In genomic region chr12:45244561-45245348, GRCh38 we compare ENCODE assay signal across 8 cellular contexts. TPM values are rescaled to one million over a fixed set of nuclear protein-coding genes. Genes with fewer than 3 reads are reported as not detected.
DNase-seq lines count a peak whose midpoint lies in the region; ATAC-seq and TF ChIP-seq lines count a peak whose summit lies in the region.

No MANE protein-coding gene starts in this region.

- H2AFZ ChIP-seq in SK-N-SH (ENCODE audit: low read depth), result no peak overlapping the region
- H2AFZ ChIP-seq in mammary epithelial cell (ENCODE audit: low read depth, low read length), result no peak overlapping the region

- H3K27ac ChIP-seq in SK-N-SH (ENCODE audit: low read depth in 2 of 2, low read length in 1 of 2), result no peak overlapping the region
- H3K27ac ChIP-seq in mammary epithelial cell (ENCODE audit: insufficient read depth, low read depth, low read length), result no peak overlapping the region

- H4K20me1 ChIP-seq in SK-N-SH (ENCODE audit: insufficient read depth) (0 out of 2 replicates have a peak, but pooled peaks cover 4% of the 10 kb centered on the region), mammary epithelial cell (ENCODE audit: insufficient read depth, low read length) (no peaks in the 10 kb centered on the region)

- CTCF ChIA-PET in SK-N-SH (lab: Yijun Ruan, JAX), result no interaction called here
- CTCF ChIA-PET in mammary epithelial cell (lab: Charles Lee; ENCODE audit: low non-redundant PET), result no interaction called here

- 94% methylated on average over 9 of the region's 9 CpGs for WGBS in SK-N-SH (ENCODE audit: low lambda C conversion rate)
- WGBS in mammary epithelial cell (ENCODE audit: low coverage, missing lambda C conversion rate), result 97% methylated on average over 9 of the region's 9 CpGs

- H3K27me3 ChIP-seq in SK-N-SH (ENCODE audit: insufficient read depth) (no peaks in the 10 kb centered on the region), mammary epithelial cell (ENCODE audit: insufficient read depth, low read length) (no peaks in the 10 kb centered on the region)

- no peak overlapping the region for H3K4me2 ChIP-seq in SK-N-SH
- H3K4me2 ChIP-seq in mammary epithelial cell (ENCODE audit: insufficient read depth, low read depth, low read length), result no peak overlapping the region

- no peak for TF ChIP-seq RAD21 in SK-N-SH (IDR thresholded peaks at IDR 0.05; ENCODE audit: low read length)

- in situ Hi-C loops in mammary epithelial cell (cut with MboI; ENCODE audit: low sequenced_read_pairs in 2 of 2), result no loop called here

- H3K79me2 ChIP-seq in SK-N-SH (ENCODE audit: insufficient read depth), result peaks cover 91% of the 10 kb centered on the region
- H3K79me2 ChIP-seq in mammary epithelial cell (ENCODE audit: insufficient read depth, low read length), result peaks cover 89% of the 10 kb centered on the region

- no peak for TF ChIP-seq EP300 in SK-N-SH (IDR thresholded peaks at IDR 0.05; ENCODE audit: borderline replicate concordance in 1 of 2, low read depth in 1 of 2, low read length in 1 of 2)

- H3K9ac ChIP-seq in SK-N-SH (no peak overlapping the region), mammary epithelial cell (ENCODE audit: insufficient read depth, low read length) (no peak overlapping the region)

- H3K9me2 ChIP-seq in SK-N-SH, result no peaks in the 10 kb centered on the region

- H3K36me3 ChIP-seq in SK-N-SH (replicated peaks in 1 of 2; ENCODE audit: control insufficient read depth in 1 of 2, insufficient read depth in 2 of 2, low read length in 1 of 2) (peaks cover 0 to 11% of the 10 kb centered on the region in 2 experiments), mammary epithelial cell (ENCODE audit: insufficient read depth, low read length) (no peaks in the 10 kb centered on the region)

- POLR2A ChIA-PET in SK-N-SH (lab: Yijun Ruan, JAX), result no interaction called here

- TF ChIP-seq CTCF in GM20000 (IDR thresholded peaks at IDR 0.05; ENCODE audit: extremely low read depth, missing control alignments) (no peak), SK-N-SH (IDR thresholded peaks at IDR 0.05) (no peak), mammary epithelial cell (conservative IDR thresholded peaks at IDR 0.05 in 1 of 2, IDR thresholded peaks at IDR 0.05 in 1 of 2; ENCODE audit: extremely low read depth in 1 of 2, insufficient read depth in 1 of 2, low read depth in 1 of 2, low read length in 2 of 2) (no peak)

- intact Hi-C loops in mammary epithelial cell (cut with micrococcal nuclease), result no loop called here

- no peaks in the 10 kb centered on the region for H3F3A ChIP-seq in SK-N-SH (replicated peaks; ENCODE audit: insufficient read depth)

- DNase-seq in CD1c-positive myeloid dendritic cell (ENCODE audit: extremely low spot score), result peak; percentile 85
- DNase-seq in germinal center (ENCODE audit: low spot score), result peak; percentile 31
- DNase-seq in GM20000 (ENCODE audit: low spot score), result no peak
- DNase-seq in NCI-H187 (lab: John Stamatoyannopoulos, UW), result no peak
- no peak for DNase-seq in SK-N-SH
- no peak for DNase-seq in mammary epithelial cell

- H3K4me1 ChIP-seq in SK-N-SH (ENCODE audit: control insufficient read depth in 1 of 2, insufficient read depth in 2 of 2, low read depth in 1 of 2, low read length in 1 of 2), result no peaks in the 10 kb centered on the region
- no peaks in the 10 kb centered on the region for H3K4me1 ChIP-seq in mammary epithelial cell (ENCODE audit: insufficient read depth, low read length)

- H3K4me3 ChIP-seq in SK-N-SH (ENCODE audit: low read depth in 2 of 2, low read length in 1 of 2) (no peak overlapping the region), mammary epithelial cell (replicated peaks in 1 of 3; ENCODE audit: insufficient read depth in 1 of 3, low read depth in 2 of 3, low read length in 3 of 3) (no peak overlapping the region)

- H3K9me3 ChIP-seq in SK-N-SH (no peaks in the 10 kb centered on the region), mammary epithelial cell (replicated peaks; ENCODE audit: insufficient read depth, low read length) (no peaks in the 10 kb centered on the region)

- BruUV-seq in mammary epithelial cell (replicated peaks; lab: Mats Ljungman, UMichigan), result no TSS peak

- ATAC-seq in GM21367 (IDR thresholded peaks at IDR 0.05; ENCODE audit: unreplicated experiment), result peak; percentile 94
- peak; percentile 74 for ATAC-seq in HG03565 (IDR thresholded peaks at IDR 0.05; ENCODE audit: unreplicated experiment)

- dilution Hi-C loops in mammary epithelial cell (cut with HindIII; ENCODE audit: low sequenced_read_pairs), result no loop called here

TF ChIP-seq in SK-N-SH, 30 proteins besides CTCF, POLR2A, EP300 and RAD21:
- TF ChIP-seq ELF1 (IDR thresholded peaks at IDR 0.05), result no peak
- TF ChIP-seq GATA2 (CRISPR knock-in tag; IDR thresholded peaks at IDR 0.05), result no peak
- no peak for TF ChIP-seq TEAD4 (IDR thresholded peaks at IDR 0.05; ENCODE audit: borderline replicate concordance, insufficient read depth)
- no peak for TF ChIP-seq ZBTB33 (IDR thresholded peaks at IDR 0.05; ENCODE audit: borderline replicate concordance, low read depth)
- no peak for TF ChIP-seq PBX3 (IDR thresholded peaks at IDR 0.05)
- no peak for TF ChIP-seq JUND (IDR thresholded peaks at IDR 0.05)
- no peak for TF ChIP-seq RFX5 (IDR thresholded peaks at IDR 0.05; ENCODE audit: low read length)
- TF ChIP-seq SMC3 (IDR thresholded peaks at IDR 0.05; ENCODE audit: low read depth, low read length), result no peak
- TF ChIP-seq CHD2 (IDR thresholded peaks at IDR 0.05; ENCODE audit: low read length, partially characterized antibody), result no peak
- TF ChIP-seq USF1 (IDR thresholded peaks at IDR 0.05; ENCODE audit: borderline replicate concordance, low read depth), result no peak
- no peak for TF ChIP-seq FOXM1 (IDR thresholded peaks at IDR 0.05; ENCODE audit: low read depth)
- no peak for TF ChIP-seq EZH2phosphoT487 (IDR thresholded peaks at IDR 0.05; ENCODE audit: borderline replicate concordance, low read depth)
- no peak for TF ChIP-seq NFIC (IDR thresholded peaks at IDR 0.05; ENCODE audit: borderline replicate concordance)
- no peak for TF ChIP-seq POLR2AphosphoS5 (IDR thresholded peaks at IDR 0.05; ENCODE audit: low read depth, low read length)
- no peak for TF ChIP-seq FOSL2 (IDR thresholded peaks at IDR 0.05; ENCODE audit: borderline replicate concordance, low read depth)
- TF ChIP-seq YY1 (IDR thresholded peaks at IDR 0.05; ENCODE audit: low read depth), result no peak
- no peak for TF ChIP-seq TAF1 (IDR thresholded peaks at IDR 0.05; ENCODE audit: borderline replicate concordance, low read depth, low read length)
TF ChIP-seq in SK-N-SH: peak in this region for 0.

RNA-seq across cellular contexts. Expression of gene ANO6, which starts 28.9 kb away (rescaled TPM):
- polyA plus RNA-seq in SK-N-SH (2012; rRNA removed) (20.1 and 26.7 TPM in 2 replicates), mammary epithelial cell (29.4 TPM)
- polyA plus RNA-seq in SK-N-SH (2012; cell fraction: cytosol; rRNA removed), result 33.7 and 34.5 TPM in 2 replicates
- 11.0 and 22.7 TPM in 2 replicates for polyA plus RNA-seq in SK-N-SH (2012; cell fraction: nucleus; rRNA removed)
- 10 to 100 TPM; 57.0 to 77.5 TPM for total RNA-seq in mammary epithelial cell
- 60.1 TPM for polyA minus RNA-seq in mammary epithelial cell

Comparison
In these comparisons a context has a peak if more than half of its experiments do, and no peak if none do; other contexts are left out.
1. DNase-seq: peak in CD1c-positive myeloid dendritic cell (single experiment) and germinal center (single experiment); none in GM20000 (single experiment), NCI-H187 (0 of 2), SK-N-SH (single experiment) and mammary epithelial cell (single experiment).